Comparison of ENCODE assay signal across 26 cellular contexts in genomic region chr22:23649071-23649501, GRCh38. TPM values are rescaled to one million over a fixed set of nuclear protein-coding genes. Genes with fewer than 3 reads are reported as not detected.
"Had no signal": no experiment of that assay in that cellular context is flagged by ENCODE, and none has a peak within 500 bp of the region (broad histone marks: within the 10 kb centered on the region; RNA-seq: fewer than 3 reads in every experiment).

No MANE protein-coding gene starts in this region.

- H3K27me3 ChIP-seq: colonic mucosa, gastrocnemius medialis, heart left ventricle, hepatocyte, left lung, pancreas, right lobe of liver, stomach, thyroid gland, uterus had no signal

- H2AFZ ChIP-seq: hepatocyte had no signal

- ATAC-seq: esophagus mucosa; gastrocnemius medialis; left lung; naive thymus-derived CD8-positive, alpha-beta T cell; stimulated activated effector memory CD8-positive, alpha-beta T cell treated with anti-CD3 and anti-CD28 coated beads, Interleukin-12 subunit alpha, Interleukin-12 subunit beta, amount 100 ng/mL, for 72 hours had no signal

- H3K27ac ChIP-seq: colonic mucosa, epithelial cell of prostate, gastrocnemius medialis, heart left ventricle, hepatocyte, left lung, pancreas, right lobe of liver, stomach, thyroid gland, uterus had no signal

- H3K4me3 ChIP-seq: colonic mucosa, gastrocnemius medialis, heart left ventricle, hepatocyte, left lung, pancreas, right lobe of liver, smooth muscle cell, stomach, thyroid gland, uterus had no signal

- H3K4me2 ChIP-seq: hepatocyte, smooth muscle cell had no signal

- H3K4me1 ChIP-seq: colonic mucosa, gastrocnemius medialis, heart left ventricle, left lung, pancreas, right lobe of liver, stomach, thyroid gland, uterus had no signal

- FAIRE-seq: kidney, pancreas had no signal

- H3K9me3 ChIP-seq: colonic mucosa, gastrocnemius medialis, heart left ventricle, left lung, pancreas, right lobe of liver, stomach, thyroid gland, uterus had no signal

- H3K79me2 ChIP-seq: hepatocyte had no signal

- DNase-seq: colonic mucosa; effector CD8-positive, alpha-beta T cell; endodermal cell; foreskin fibroblast; gastrocnemius medialis; heart left ventricle; kidney; left lung; naive thymus-derived CD8-positive, alpha-beta T cell; nephron progenitor cell; occipital lobe; pancreas; stimulated activated CD4-positive, alpha-beta T cell treated with anti-CD3 and anti-CD28 coated beads, Interleukin-2, amount 100 ng/mL, for 24 hours; stimulated activated CD4-positive, alpha-beta T cell treated with anti-CD3 and anti-CD28 coated beads, Interleukin-4, amount 100 ng/mL, for 24 hours; stimulated activated naive CD4-positive, alpha-beta T cell treated with Interleukin-2 at 50 U/mL for 16 hours; stomach; thyroid gland; uterus had no signal

- H3K36me3 ChIP-seq: colonic mucosa, pancreas, right lobe of liver, thyroid gland, uterus had no signal

RNA-seq across cellular contexts. Expression of gene DRICH1, which starts 17.0 kb away (rescaled TPM):
- total RNA-seq: gastrocnemius medialis, hepatocyte, smooth muscle cell had no signal
- polyA plus RNA-seq: hepatocyte; naive thymus-derived CD8-positive, alpha-beta T cell; smooth muscle cell had no signal

RNA-seq across cellular contexts. Expression of gene RGL4, which starts 41.7 kb away (rescaled TPM):
- total RNA-seq: endodermal cell, esophagus mucosa, hepatocyte, occipital lobe, right lobe of liver, smooth muscle cell, subcutaneous adipose tissue, temporal lobe had no signal
